In genomic region chr17:35373984-35374765, GRCh38 we compare ENCODE assay signal across 8 cellular contexts. TPM values are rescaled to one million over a fixed set of nuclear protein-coding genes. Genes with fewer than 3 reads are reported as not detected.
A peak's percentile ranks its signal among the peaks of the same experiment; 100 is the strongest.
DNase-seq lines count a peak whose midpoint lies in the region; ATAC-seq and TF ChIP-seq lines count a peak whose summit lies in the region.

No MANE protein-coding gene starts in this region.

- TF ChIP-seq CTCF in stomach (IDR thresholded peaks at IDR 0.05) = no peak

- H3K4me1 ChIP-seq in esophagus (ENCODE audit: control insufficient read depth in 2 of 2, insufficient read depth in 2 of 2, low read length in 1 of 2) = peaks cover 3 to 7% of the 10 kb centered on the region in 2 donors
- H3K4me1 ChIP-seq in muscle layer of duodenum (ENCODE audit: control insufficient read depth in 1 of 2, insufficient read depth in 2 of 2, low read length in 2 of 2) = peaks cover 3 to 9% of the 10 kb centered on the region in 2 donors
- H3K4me1 ChIP-seq in stomach = peaks cover 10 to 34% (median 26%) of the 10 kb centered on the region in 4 donors

- DNase-seq in AG20443 (ENCODE audit: low spot score) (peak; percentile 77), NCI-H2227 (lab: John Stamatoyannopoulos, UW; ENCODE audit: unreplicated experiment) (peak; percentile 62), activated T-cell treated with anti-CD3 and anti-CD28 coated beads for 48 hours (ENCODE audit: low read depth) (peak; percentile 55), stomach (peak; percentile 47)

- H3K4me3 ChIP-seq in esophagus (ENCODE audit: low read depth in 1 of 2, low read length in 2 of 2) = peak overlapping the region; percentile 58 to 66
- peak overlapping the region; percentile 68 to 78 for H3K4me3 ChIP-seq in muscle layer of duodenum (ENCODE audit: low read depth in 1 of 2, low read length in 2 of 2)
- peak overlapping the region; percentile 52 to 72 (median 56) for H3K4me3 ChIP-seq in stomach

- WGBS in esophagus, 2 donors = 1% methylated on average over 47 of the region's 47 CpGs
- 2 to 5% (median 3%) methylated on average over 42 to 47 of the region's 47 CpGs for WGBS in stomach, 5 donors

- H3K27ac ChIP-seq in esophagus (ENCODE audit: low read depth in 2 of 2, low read length in 1 of 2) (peak overlapping the region; percentile 90 to 96), muscle layer of duodenum (ENCODE audit: low read length) (peak overlapping the region; percentile 85), stomach (peak overlapping the region; percentile 78 to 95 (median 92))

- H3K36me3 ChIP-seq in esophagus (ENCODE audit: control insufficient read depth in 2 of 2, insufficient read depth in 2 of 2, low read length in 1 of 2) = no peaks in the 10 kb centered on the region
- H3K36me3 ChIP-seq in muscle layer of duodenum (ENCODE audit: control insufficient read depth in 1 of 2, insufficient read depth in 2 of 2, low read length in 2 of 2) = no peaks in the 10 kb centered on the region
- H3K36me3 ChIP-seq in stomach = no peaks in the 10 kb centered on the region

- TF ChIP-seq POLR2A in stomach (IDR thresholded peaks at IDR 0.05) = no peak

- H3K27me3 ChIP-seq in esophagus (ENCODE audit: control insufficient read depth in 1 of 2, insufficient read depth in 2 of 2, low read length in 2 of 2) = no peaks in the 10 kb centered on the region
- H3K27me3 ChIP-seq in muscle layer of duodenum (ENCODE audit: low read depth, low read length) = no peaks in the 10 kb centered on the region
- H3K27me3 ChIP-seq in stomach = peaks cover 0 to 32% (median 15%) of the 10 kb centered on the region in 3 donors

- ATAC-seq in GM21447 (IDR thresholded peaks at IDR 0.05; ENCODE audit: unreplicated experiment) (peak; percentile 40), GM18873 (IDR thresholded peaks at IDR 0.05; ENCODE audit: low FRiP score, unreplicated experiment) (no peak)

- no peak for TF ChIP-seq EP300 in stomach (IDR thresholded peaks at IDR 0.05)

- H3K9me3 ChIP-seq in esophagus (ENCODE audit: control insufficient read depth in 2 of 2, insufficient read depth in 1 of 2, low read depth in 1 of 2, low read length in 1 of 2) (no peaks in the 10 kb centered on the region), muscle layer of duodenum (ENCODE audit: control insufficient read depth in 1 of 2, low read length in 2 of 2) (peaks cover 3 to 8% of the 10 kb centered on the region in 2 donors), stomach (peaks cover 0 to 5% (median 0%) of the 10 kb centered on the region in 4 donors)

- intact Hi-C loops in stomach (cut with DNase I; ENCODE audit: low total_unique reads) = no loop called here

RNA-seq across cellular contexts. Expression of gene SLFN11, which starts 0.8 kb away (rescaled TPM):
- polyA plus RNA-seq in esophagus = 1 to 10 TPM; 2.7 to 3.0 TPM
- total RNA-seq in stomach = 10 to 100 TPM in 2 of 5 donors, 1 to 10 TPM in 2, under 1 TPM in 1; 0.89 to 38.5 (median 7.2) TPM
- polyA plus RNA-seq in stomach = 1 to 10 TPM; 2.4 to 7.8 (median 4.9) TPM

RNA-seq across cellular contexts. Expression of gene SLFN12, which starts 58.1 kb away (rescaled TPM):
- polyA plus RNA-seq in esophagus (1 to 10 TPM; 1.9 to 2.0 TPM), stomach (1 to 10 TPM in 2 of 3 donors, under 1 TPM in 1; 0.85 to 3.1 (median 2.9) TPM)
- 100 to 1,000 TPM in 1 of 5 donors, 10 to 100 TPM in 2, 1 to 10 TPM in 2; 1.3 to 182 (median 14.3) TPM for total RNA-seq in stomach
